In the genomic region with DNA sequence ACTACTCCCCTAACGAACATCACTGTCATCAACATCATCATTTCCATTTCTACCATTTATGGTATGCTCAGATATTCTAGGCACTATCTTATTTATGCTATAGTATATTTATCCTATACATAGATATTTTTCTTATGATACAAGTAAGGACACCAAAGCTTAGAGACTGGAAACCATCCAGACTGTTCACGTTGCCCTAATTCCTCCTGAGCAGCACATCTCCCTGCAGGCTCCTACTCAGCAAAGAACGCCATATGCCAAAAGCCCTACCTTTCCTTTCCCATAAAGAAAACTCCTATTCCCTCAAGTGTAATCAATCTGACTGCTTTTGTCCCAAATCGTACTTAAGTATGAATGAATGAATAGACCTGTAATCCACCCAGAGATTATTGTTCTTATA, we compare ENCODE assay signal across 16 cellular contexts.
DNase-seq lines count a peak whose midpoint lies in the region; ATAC-seq, FAIRE-seq and TF ChIP-seq lines count a peak whose summit lies in the region.
"Had no signal": no experiment of that assay in that cellular context is flagged by ENCODE, and none has a peak within 500 bp of the region (broad histone marks: within the 10 kb centered on the region; RNA-seq: fewer than 3 reads in every experiment).

No MANE protein-coding gene starts in this region.

- ATAC-seq in GM18502 (IDR thresholded peaks at IDR 0.05; ENCODE audit: poor library complexity, unreplicated experiment) = no peak

- no TSS peak for BruUV-seq in Calu3 (replicated peaks; lab: Mats Ljungman, UMichigan)
- no TSS peak for BruUV-seq in PC-9 (replicated peaks; lab: Mats Ljungman, UMichigan)

- H3K9me3 Mint-ChIP-seq in Calu3 (ENCODE audit: low read depth, unreplicated experiment) = no peaks in the 10 kb centered on the region
- H3K9me3 Mint-ChIP-seq: H9 had no signal

- no peaks in the 10 kb centered on the region for H3K27me3 ChIP-seq in PC-9 (ENCODE audit: insufficient read depth, low read depth)
- no peaks in the 10 kb centered on the region for H3K27me3 ChIP-seq in osteoblast (ENCODE audit: insufficient read depth, low read length)
- H3K27me3 ChIP-seq: BLaER1 had no signal

- H3K36me3 ChIP-seq in PC-9 (ENCODE audit: low read depth) (no peaks in the 10 kb centered on the region), osteoblast (ENCODE audit: insufficient read depth, low read length) (no peaks in the 10 kb centered on the region)
- H3K36me3 ChIP-seq: BLaER1 had no signal

- H3K9me3 ChIP-seq in PC-9 (ENCODE audit: insufficient read depth, low read depth) (no peaks in the 10 kb centered on the region; the same call in 1 of the 2 replicates), osteoblast (ENCODE audit: low read depth, low read length) (no peaks in the 10 kb centered on the region)
- H3K9me3 ChIP-seq: BLaER1 had no signal

- H4K20me1 ChIP-seq in PC-9 (ENCODE audit: insufficient read depth) (no peaks in the 10 kb centered on the region), osteoblast (ENCODE audit: insufficient read depth, low read length) (no peaks in the 10 kb centered on the region)
- H4K20me1 ChIP-seq: BLaER1 had no signal

- peaks cover 7% of the 10 kb centered on the region for H3K36me3 Mint-ChIP-seq in Calu3 (ENCODE audit: insufficient read depth, unreplicated experiment)
- H3K36me3 Mint-ChIP-seq: CD8-positive, alpha-beta memory T cell; IgD-negative memory B cell had no signal

- TF ChIP-seq CTCF in Calu3 (IDR thresholded peaks at IDR 0.05; ENCODE audit: unreplicated experiment) (no peak), PC-9 (conservative IDR thresholded peaks at IDR 0.05) (no peak), osteoblast (IDR thresholded peaks at IDR 0.05; ENCODE audit: extremely low read depth, low read depth, low read length) (no peak)

- no peaks in the 10 kb centered on the region; the same call in 1 of the 2 replicates for H3F3A ChIP-seq in PC-9 (ENCODE audit: insufficient read depth, low read depth)

- H3K9me2 ChIP-seq in PC-9 (ENCODE audit: insufficient read depth) = no peaks in the 10 kb centered on the region; the same call in 1 of the 2 replicates

- peak overlapping the region; percentile 45 for H3K27ac ChIP-seq in PC-9
- H3K27ac ChIP-seq in osteoblast (ENCODE audit: low read depth, low read length) = peak overlapping the region; percentile 54
- H3K27ac ChIP-seq: BLaER1 had no signal

- peaks cover 41% of the 10 kb centered on the region for H3K4me1 Mint-ChIP-seq in Calu3 (ENCODE audit: low read depth, unreplicated experiment)
- H3K4me1 Mint-ChIP-seq: CD8-positive, alpha-beta memory T cell; H9; IgD-negative memory B cell had no signal

- H3K4me3 ChIP-seq in PC-9 (no peak overlapping the region), osteoblast (ENCODE audit: insufficient read depth, low read length) (no peak overlapping the region)
- H3K4me3 ChIP-seq: BLaER1 had no signal

- no peaks in the 10 kb centered on the region for H3K79me2 ChIP-seq in PC-9 (ENCODE audit: low read depth)
- H3K79me2 ChIP-seq in osteoblast (ENCODE audit: insufficient read depth, low read length) = no peaks in the 10 kb centered on the region

- DNase-seq in Calu3 (no peak), PC-9 (no peak), cerebellar cortex (ENCODE audit: low spot score) (peak; percentile 1), osteoblast (ENCODE audit: insufficient read length, low spot score, missing footprints) (peak; percentile 15), urothelium cell line (ENCODE audit: low spot score) (no peak)
- no peak for DNase-seq in activated CD4-positive, alpha-beta T cell treated with anti-CD3 and anti-CD28 coated beads, Interleukin-2, amount 50 U/mL, for 1 hour
- DNase-seq: CD8-positive, alpha-beta memory T cell; DMS 273 treated with DMSO at 0.1 percent for 48 hours; H9; NCI-H2107; NCI-H345; NCI-H526 treated with DMSO at 0.1 percent for 48 hours; NK-92 treated with Interleukin-12 subunit alpha and Interleukin-12 subunit beta, amount 100 ng/mL, for 24 hours had no signal

- POLR2A ChIA-PET in PC-9 (lab: Charles Lee; ENCODE audit: unreplicated experiment) = interaction anchor here (0.6 kb wide), 1 partner anchor 432 kb away, joined by 6 read pairs; no protein-coding TSS in a partner anchor

- CTCF ChIA-PET in Calu3 (lab: Charles Lee) = interaction anchor here (0.7 to 1.1 kb wide), 3 partner anchors 9 to 241 kb away, joined by 3 to 4 read pairs (median 3); no protein-coding TSS in a partner anchor
- CTCF ChIA-PET in PC-9 (lab: Charles Lee) = no interaction called here

- H3K4me1 ChIP-seq in PC-9 (replicated peaks; ENCODE audit: insufficient read depth) = peaks cover 16% of the 10 kb centered on the region
- peaks cover 18% of the 10 kb centered on the region for H3K4me1 ChIP-seq in osteoblast (ENCODE audit: insufficient read depth, low read length)
- H3K4me1 ChIP-seq: BLaER1 had no signal

- H3K27me3 Mint-ChIP-seq in Calu3 (ENCODE audit: unreplicated experiment) = no peaks in the 10 kb centered on the region
- H3K27me3 Mint-ChIP-seq: CD8-positive, alpha-beta memory T cell had no signal

- no peak for FAIRE-seq in urothelium cell line (lab: Jason Lieb, UNC)

- no peak overlapping the region for H3K4me3 Mint-ChIP-seq in Calu3 (ENCODE audit: low read depth, unreplicated experiment)
- H3K4me3 Mint-ChIP-seq: CD8-positive, alpha-beta memory T cell; H9; IgD-negative memory B cell had no signal

- intact Hi-C loops in Calu3 (cut with micrococcal nuclease; ENCODE audit: unreplicated experiment) = loop anchor here (5.0 kb wide), 1 partner anchor 79 kb away; no protein-coding TSS in a partner anchor
- intact Hi-C loops in PC-9 (cut with micrococcal nuclease; ENCODE audit: unreplicated experiment) = loop anchor here (5.0 kb wide), 1 partner anchor 56 kb away; no protein-coding TSS in a partner anchor

- H2AFZ ChIP-seq in PC-9 (no peak overlapping the region), osteoblast (ENCODE audit: low read length) (peak overlapping the region; percentile 22)

- peak overlapping the region; percentile 29 for H3K4me2 ChIP-seq in PC-9
- peak overlapping the region; percentile 65 for H3K4me2 ChIP-seq in osteoblast (ENCODE audit: insufficient read depth, low read length)
- H3K4me2 ChIP-seq: BLaER1 had no signal

- peak overlapping the region; percentile 92 for H3K27ac Mint-ChIP-seq in Calu3 (ENCODE audit: unreplicated experiment)
- H3K27ac Mint-ChIP-seq: H9, IgD-negative memory B cell had no signal

Comparison
In these comparisons a context has a peak if more than half of its experiments do, and no peak if none do; other contexts are left out.
1. DNase-seq: peak in cerebellar cortex (single experiment) and osteoblast (single experiment); none in Calu3 (single experiment), PC-9 (0 of 2), urothelium cell line (single experiment) and activated CD4-positive, alpha-beta T cell treated with anti-CD3 and anti-CD28 coated beads, Interleukin-2, amount 50 U/mL, for 1 hour (single experiment).